ENCODE assay signal across 7 cellular contexts in genomic region chr1:206461602-206462455, GRCh38. TPM values are rescaled to one million over a fixed set of nuclear protein-coding genes. Genes with fewer than 3 reads are reported as not detected.
DNase-seq lines count a peak whose midpoint lies in the region; ATAC-seq and TF ChIP-seq lines count a peak whose summit lies in the region.

No MANE protein-coding gene starts in this region.

- no peak overlapping the region for H3K4me3 Mint-ChIP-seq in natural killer cell

- H3K27me3 Mint-ChIP-seq in natural killer cell (ENCODE audit: low read depth in 2 of 2) = peaks cover 0 to 6% of the 10 kb centered on the region in 2 donors

- H3K27ac ChIP-seq in OCI-LY7 (ENCODE audit: low read depth, low read length, poor library complexity, severe bottlenecking) (no peak overlapping the region), subcutaneous abdominal adipose tissue (ENCODE audit: low read depth, low read length) (peak overlapping the region; percentile 63)

- H3K4me2 ChIP-seq in OCI-LY7 (ENCODE audit: low read length) = no peak overlapping the region

- H3K79me2 ChIP-seq in OCI-LY7 (ENCODE audit: insufficient read depth, low read depth, low read length) = no peaks in the 10 kb centered on the region

- peaks cover 0 to 5% of the 10 kb centered on the region in 2 donors for H3K4me1 Mint-ChIP-seq in natural killer cell

- H3K9ac ChIP-seq in subcutaneous abdominal adipose tissue (ENCODE audit: low read length in 5 of 5) = peak overlapping the region in 1 of 5 donors; percentile 25

- BruUV-seq in OCI-LY7 (replicated peaks; lab: Mats Ljungman, UMichigan) = no TSS peak

- ATAC-seq in natural killer cell = peak; percentile 85 to 97 (median 90)

- no peak overlapping the region for H2AFZ ChIP-seq in OCI-LY7 (ENCODE audit: low read length)

- DNase-seq in GM12865 (ENCODE audit: low read depth) = peak; percentile 74
- DNase-seq in HT1080 (ENCODE audit: low read depth) = peak; percentile 59
- DNase-seq in OCI-LY7 (ENCODE audit: low spot score) = peak; percentile 80
- peak; percentile 66 for DNase-seq in activated T-cell treated with anti-CD3 and anti-CD28 coated beads for 1 hour (ENCODE audit: low read depth)
- DNase-seq in epithelial cell of proximal tubule (ENCODE audit: low read depth) = no peak
- DNase-seq in natural killer cell = peak; percentile 54

- peaks cover 0 to 2% (median 0%) of the 10 kb centered on the region in 5 donors for H3K27me3 ChIP-seq in subcutaneous abdominal adipose tissue (ENCODE audit: control insufficient read depth in 5 of 5, insufficient read depth in 4 of 5, low read length in 5 of 5)

- no peaks in the 10 kb centered on the region for H3K36me3 Mint-ChIP-seq in natural killer cell

- peak overlapping the region in 1 of 2 donors; percentile 54 for H3K27ac Mint-ChIP-seq in natural killer cell

- H3K4me1 ChIP-seq in OCI-LY7 (ENCODE audit: insufficient read depth, low read length, poor library complexity, severe bottlenecking) (peaks cover 3% of the 10 kb centered on the region), subcutaneous abdominal adipose tissue (ENCODE audit: control insufficient read depth in 5 of 5, insufficient read depth in 5 of 5, low read length in 5 of 5) (peaks cover 12 to 41% (median 37%) of the 10 kb centered on the region in 5 donors)

- CTCF ChIA-PET in OCI-LY7 (lab: Charles Lee; ENCODE audit: unreplicated experiment) = interaction anchor here (0.6 to 0.9 kb wide), 2 partner anchors 10 to 17 kb away, joined by 3 to 6 read pairs; no protein-coding TSS in a partner anchor

- intact Hi-C loops in OCI-LY7 (cut with micrococcal nuclease; ENCODE audit: unreplicated experiment) (no loop called here), natural killer cell (cut with micrococcal nuclease) (loop anchor here (1.0 to 2.0 kb wide), 2 partner anchors 17 to 202 kb away; no protein-coding TSS in a partner anchor)

- POLR2A ChIA-PET in OCI-LY7 (lab: Charles Lee) = interaction anchor here (1.7 kb wide), 1 partner anchor 8 kb away, joined by 6 read pairs; the partner anchor contains the start of gene IKBKE

- no peaks in the 10 kb centered on the region for H3K9me3 Mint-ChIP-seq in natural killer cell

- H3K36me3 ChIP-seq in OCI-LY7 (ENCODE audit: insufficient read depth, low read length) (peaks cover 8% of the 10 kb centered on the region; the same call in 1 of the 2 replicates), subcutaneous abdominal adipose tissue (ENCODE audit: control insufficient read depth in 5 of 5, insufficient read depth in 5 of 5, low read length in 5 of 5) (peaks cover 0 to 36% (median 13%) of the 10 kb centered on the region in 5 donors)

- no peaks in the 10 kb centered on the region for H4K20me1 ChIP-seq in OCI-LY7 (ENCODE audit: insufficient read depth, low read length)

- H3K9me3 ChIP-seq in OCI-LY7 (ENCODE audit: low read length) (no peaks in the 10 kb centered on the region), subcutaneous abdominal adipose tissue (ENCODE audit: control insufficient read depth in 5 of 5, low read length in 5 of 5) (no peaks in the 10 kb centered on the region)

- H3K4me3 ChIP-seq in GM12865 (ENCODE audit: low read depth, low read length) (no peak overlapping the region), OCI-LY7 (ENCODE audit: low read depth, low read length, poor library complexity, severe bottlenecking) (no peak overlapping the region), epithelial cell of proximal tubule (ENCODE audit: low read depth, low read length) (no peak overlapping the region), subcutaneous abdominal adipose tissue (ENCODE audit: low read depth in 1 of 5, low read length in 5 of 5) (no peak overlapping the region)

- TF ChIP-seq CTCF in GM12865 (IDR thresholded peaks at IDR 0.05; ENCODE audit: insufficient read depth, low read depth, low read length, missing control alignments) (peak; percentile 83), OCI-LY7 (conservative IDR thresholded peaks at IDR 0.05; ENCODE audit: low read length) (peak; percentile 93), epithelial cell of proximal tubule (conservative IDR thresholded peaks at IDR 0.05; ENCODE audit: low read depth, low read length) (peak; percentile 90), natural killer cell (IDR thresholded peaks at IDR 0.05) (peak; percentile 73)

- H3K9me2 ChIP-seq in OCI-LY7 (ENCODE audit: insufficient read depth, low read length) = no peaks in the 10 kb centered on the region

RNA-seq across cellular contexts. Expression of gene IKBKE, which starts 8.4 kb away (rescaled TPM):
- 13.8 and 14.3 TPM in 2 replicates for total RNA-seq in HT1080 (2014; rRNA removed; shearing (Covaris generic))
- polyA plus RNA-seq in HT1080 (2015; cell fraction: cytosol; rRNA removed) = 8.4 and 8.7 TPM in 2 replicates
- 16.1 and 18.6 TPM in 2 replicates for polyA plus RNA-seq in HT1080 (2015; cell fraction: nucleus; rRNA removed)
- 23.8 and 23.9 TPM in 2 replicates for total RNA-seq in OCI-LY7 (2014; rRNA removed; shearing (Covaris generic))
- total RNA-seq in OCI-LY7 (2022) = 34.4 and 38.5 TPM in 2 replicates
- total RNA-seq in epithelial cell of proximal tubule = 15.6 and 22.3 TPM in 2 replicates
- total RNA-seq in natural killer cell = 10 to 100 TPM; 31.6 to 34.6 (median 32.2) TPM

RNA-seq across cellular contexts. Expression of gene RASSF5, which starts 45.5 kb away (rescaled TPM):
- 8.5 and 9.0 TPM in 2 replicates for total RNA-seq in HT1080 (2014; rRNA removed; shearing (Covaris generic))
- polyA plus RNA-seq in HT1080 (2015; cell fraction: cytosol; rRNA removed) = 4.8 and 5.2 TPM in 2 replicates
- 2.9 and 4.3 TPM in 2 replicates for polyA plus RNA-seq in HT1080 (2015; cell fraction: nucleus; rRNA removed)
- total RNA-seq in OCI-LY7 (2014; rRNA removed; shearing (Covaris generic)) = 19.8 and 21.4 TPM in 2 replicates
- total RNA-seq in OCI-LY7 (2022) = 25.7 and 30.0 TPM in 2 replicates
- total RNA-seq in epithelial cell of proximal tubule = 3.5 and 4.7 TPM in 2 replicates
- 100 to 1,000 TPM; 231 to 333 (median 279) TPM for total RNA-seq in natural killer cell

Comparison
In these comparisons a context has a peak if more than half of its experiments do, and no peak if none do; other contexts are left out.
1. RNA of gene RASSF5, which starts 45.5 kb away (total RNA-seq): 231 to 333 TPM in natural killer cell; 19.8 to 30.0 TPM in OCI-LY7, 8.5 to 9.0 TPM in HT1080 and 3.5 to 4.7 TPM in epithelial cell of proximal tubule; every median in the first group is over 4 times any median in the second.
2. Peak in every context shown above with its lines, with median percentiles within 50 percentile points of each other: CTCF ChIP-seq.